8 cellular contexts compared by ENCODE assay signal in the genomic region with DNA sequence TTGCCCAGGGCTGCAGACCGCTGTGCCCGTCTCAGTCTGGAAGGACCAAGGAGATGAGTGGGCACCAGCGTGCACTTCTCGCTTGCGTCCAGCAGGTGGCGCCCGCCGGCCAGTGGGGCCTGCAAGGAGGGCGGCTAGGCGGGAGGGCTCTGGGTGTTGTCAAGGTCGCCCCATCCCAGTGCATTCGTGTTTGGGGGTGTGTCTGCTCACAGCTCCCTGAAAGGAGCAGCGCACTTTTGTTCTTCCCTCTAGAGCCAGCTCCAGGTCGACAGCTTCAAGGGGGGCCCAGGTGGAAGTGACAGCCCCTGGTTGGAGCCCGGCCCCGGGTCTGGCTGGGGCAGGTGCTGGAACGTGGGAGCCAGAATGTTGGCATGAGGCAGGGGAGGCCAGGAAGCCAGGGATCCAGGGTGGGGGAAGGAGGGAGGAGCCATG. TPM values are rescaled to one million over a fixed set of nuclear protein-coding genes. Genes with fewer than 3 reads are reported as not detected.
DNase-seq lines count a peak whose midpoint lies in the region; ATAC-seq and TF ChIP-seq lines count a peak whose summit lies in the region.

No MANE protein-coding gene starts in this region.

- no peak overlapping the region for H3K27ac Mint-ChIP-seq in activated T-cell treated with anti-CD3 and anti-CD28 coated beads, Interleukin-2, amount 50 U/mL, for 24 hours
- H3K27ac Mint-ChIP-seq in neural crest cell (ENCODE audit: unreplicated experiment), result no peak overlapping the region

- no peak for TF ChIP-seq POLR2A in stomach (IDR thresholded peaks at IDR 0.05)
- TF ChIP-seq POLR2A in GM18505 (IDR thresholded peaks at IDR 0.05; ENCODE audit: borderline replicate concordance, extremely low read depth, insufficient read depth, insufficient read length), result no peak

- no peaks in the 10 kb centered on the region for H3K9me3 Mint-ChIP-seq in activated T-cell treated with anti-CD3 and anti-CD28 coated beads, Interleukin-2, amount 50 U/mL, for 24 hours
- H3K9me3 Mint-ChIP-seq in neural crest cell, result no peaks in the 10 kb centered on the region

- no peaks in the 10 kb centered on the region for H3K4me1 ChIP-seq in Panc1 (ENCODE audit: control insufficient read depth, insufficient read depth, low read length)
- H3K4me1 ChIP-seq in fibroblast of lung (ENCODE audit: control insufficient read depth, extremely low read depth, insufficient read depth, low read length), result no peaks in the 10 kb centered on the region
- H3K4me1 ChIP-seq in stomach, result peaks cover 0 to 17% (median 9%) of the 10 kb centered on the region in 4 donors

- no peak overlapping the region for H3K4me2 ChIP-seq in fibroblast of lung (ENCODE audit: extremely low read depth, insufficient read depth, low read length)

- H3K4me1 Mint-ChIP-seq in activated T-cell treated with anti-CD3 and anti-CD28 coated beads, Interleukin-2, amount 50 U/mL, for 24 hours (ENCODE audit: low read depth), result peaks cover 5% of the 10 kb centered on the region
- H3K4me1 Mint-ChIP-seq in neural crest cell, result peaks cover 10% of the 10 kb centered on the region

- H3K9me3 ChIP-seq in Panc1 (ENCODE audit: control insufficient read depth, insufficient read depth, low read depth, low read length), result no peaks in the 10 kb centered on the region
- no peaks in the 10 kb centered on the region for H3K9me3 ChIP-seq in fibroblast of lung (ENCODE audit: control insufficient read depth, insufficient read depth, low read depth, low read length)
- no peaks in the 10 kb centered on the region for H3K9me3 ChIP-seq in stomach

- DNase-seq in COR-L47 (lab: John Stamatoyannopoulos, UW) (peak; percentile 73), HuH-7.5 (ENCODE audit: low spot score) (peak; percentile 74), Panc1 (ENCODE audit: low read depth, low spot score) (no peak), fibroblast of lung (ENCODE audit: low read depth in 2 of 2) (peak; percentile 36 to 51), neural crest cell (ENCODE audit: low read depth, low spot score) (peak; percentile 93), stomach (peak; percentile 82)
- DNase-seq in activated T-cell treated with anti-CD3 and anti-CD28 coated beads, Interleukin-2, amount 50 U/mL, for 24 hours, result peak; percentile 85

- WGBS in stomach, 5 donors, result 5 to 16% (median 7%) methylated on average over 9 to 17 of the region's 17 CpGs

- no TSS peak for BruUV-seq in Panc1 (replicated peaks; lab: Mats Ljungman, UMichigan)

- peaks cover 35% of the 10 kb centered on the region for H3K27me3 Mint-ChIP-seq in activated T-cell treated with anti-CD3 and anti-CD28 coated beads, Interleukin-2, amount 50 U/mL, for 24 hours
- H3K27me3 Mint-ChIP-seq in neural crest cell (ENCODE audit: low read depth), result peaks cover 44% of the 10 kb centered on the region

- H3K36me3 Mint-ChIP-seq in activated T-cell treated with anti-CD3 and anti-CD28 coated beads, Interleukin-2, amount 50 U/mL, for 24 hours (ENCODE audit: low read depth), result no peaks in the 10 kb centered on the region
- no peaks in the 10 kb centered on the region for H3K36me3 Mint-ChIP-seq in neural crest cell (ENCODE audit: low read depth)

- no peaks in the 10 kb centered on the region for H3K79me2 ChIP-seq in fibroblast of lung (ENCODE audit: control insufficient read depth, insufficient read depth, low read length)

- H3K27me3 ChIP-seq in Panc1 (ENCODE audit: control insufficient read depth, insufficient read depth, low read length), result peaks cover 2% of the 10 kb centered on the region; the same call in 1 of the 2 replicates
- peaks cover 2% of the 10 kb centered on the region for H3K27me3 ChIP-seq in fibroblast of lung (ENCODE audit: control insufficient read depth, insufficient read depth, low read length)
- H3K27me3 ChIP-seq in stomach, result peaks cover 0 to 27% (median 8%) of the 10 kb centered on the region in 3 donors

- H3K4me3 ChIP-seq in Panc1 (ENCODE audit: low read depth in 2 of 2, low read length in 2 of 2) (no peak overlapping the region), fibroblast of lung (replicated peaks in 1 of 4; ENCODE audit: control extremely low read depth in 1 of 4, insufficient read depth in 1 of 4, low read depth in 3 of 4, low read length in 4 of 4) (no peak overlapping the region), stomach (no peak overlapping the region)

- no peak overlapping the region for H2AFZ ChIP-seq in fibroblast of lung (ENCODE audit: low read length)

- H4K20me1 ChIP-seq in fibroblast of lung (ENCODE audit: control insufficient read depth, extremely low read depth, insufficient read depth, low read length), result no peaks in the 10 kb centered on the region

- intact Hi-C loops in Panc1 (cut with micrococcal nuclease; ENCODE audit: unreplicated experiment) (loop anchor here (5.0 kb wide), 1 partner anchor 116 kb away; no protein-coding TSS in a partner anchor), stomach (cut with DNase I; ENCODE audit: low total_unique reads) (loop anchor here (10.0 kb wide), 1 partner anchor 114 kb away; no protein-coding TSS in a partner anchor)

- H3K9ac ChIP-seq in fibroblast of lung (ENCODE audit: insufficient read depth, low read length), result no peak overlapping the region

- TF ChIP-seq EP300 in stomach (IDR thresholded peaks at IDR 0.05), result no peak

- no peaks in the 10 kb centered on the region for H3K36me3 ChIP-seq in Panc1 (ENCODE audit: control insufficient read depth, insufficient read depth, low read length)
- H3K36me3 ChIP-seq in fibroblast of lung (ENCODE audit: control insufficient read depth, insufficient read depth, low read length), result no peaks in the 10 kb centered on the region
- H3K36me3 ChIP-seq in stomach, result no peaks in the 10 kb centered on the region

- H3K4me3 Mint-ChIP-seq in activated T-cell treated with anti-CD3 and anti-CD28 coated beads, Interleukin-2, amount 50 U/mL, for 24 hours, result no peak overlapping the region
- no peak overlapping the region for H3K4me3 Mint-ChIP-seq in neural crest cell

- in situ Hi-C loops in Panc1 (cut with HindIII; ENCODE audit: low pct_unique_long_range_greater_than_20kb, low sequenced_read_pairs), result no loop called here

- POLR2A ChIA-PET in Panc1 (lab: Charles Lee), result no interaction called here

- no peak overlapping the region for H3K27ac ChIP-seq in Panc1 (ENCODE audit: low read length)
- H3K27ac ChIP-seq in fibroblast of lung (ENCODE audit: insufficient read depth, low read length), result no peak overlapping the region
- no peak overlapping the region for H3K27ac ChIP-seq in stomach

- TF ChIP-seq CTCF in Panc1 (IDR thresholded peaks at IDR 0.05) (peak; percentile 96), fibroblast of lung (conservative IDR thresholded peaks at IDR 0.05 in 1 of 2, IDR thresholded peaks at IDR 0.05 in 1 of 2; ENCODE audit: low read depth in 1 of 2, low read length in 2 of 2) (peak; percentile 83 to 94), neural crest cell (conservative IDR thresholded peaks at IDR 0.05) (peak; percentile 99), stomach (IDR thresholded peaks at IDR 0.05) (peak in 6 of 7 experiments; percentile 5 to 99 (median 96))

- ATAC-seq in Panc1 (peak; percentile 87), GM18505 (IDR thresholded peaks at IDR 0.05; ENCODE audit: unreplicated experiment) (no peak)

- CTCF ChIA-PET in Panc1 (lab: Charles Lee), result no interaction called here

RNA-seq across cellular contexts. Expression of a gene that starts 23.4 kb away (rescaled TPM):
- total RNA-seq in Panc1 (2021; ENCODE audit: unreplicated experiment) (not detected), fibroblast of lung (not detected in 2 replicates), neural crest cell (1.7 and 1.8 TPM in 2 replicates), stomach (1 to 10 TPM in 1 of 5 donors, not detected in 4; 1.5 TPM)
- 0.13 TPM for polyA plus RNA-seq in Panc1 (2012; ENCODE audit: insufficient read length)
- polyA plus RNA-seq in fibroblast of lung (not detected in 2 replicates), stomach (under 1 TPM; 0.19 to 0.61 (median 0.33) TPM)
- not detected in 2 replicates for polyA plus RNA-seq in fibroblast of lung (2012)
- polyA minus RNA-seq in fibroblast of lung (ENCODE audit: low replicate concordance), result not detected in 2 replicates

RNA-seq across cellular contexts. Expression of a gene that starts 45.3 kb away (rescaled TPM):
- total RNA-seq in Panc1 (2021; ENCODE audit: unreplicated experiment) (not detected), fibroblast of lung (0.17 and 0.51 TPM in 2 replicates), neural crest cell (10.6 and 12.1 TPM in 2 replicates), stomach (1 to 10 TPM; 1.2 to 8.0 (median 2.3) TPM)
- polyA plus RNA-seq in Panc1 (2012; ENCODE audit: insufficient read length), result 0.06 TPM
- polyA plus RNA-seq in fibroblast of lung (not detected in 2 replicates), stomach (1 to 10 TPM in 1 of 3 donors, under 1 TPM in 2; 0.31 to 3.0 (median 0.62) TPM)
- polyA plus RNA-seq in fibroblast of lung (2012), result not detected in 2 replicates
- polyA minus RNA-seq in fibroblast of lung (ENCODE audit: low replicate concordance), result not detected in 2 replicates
